ENCODE assay signal across 1 cellular context in the genomic region with DNA sequence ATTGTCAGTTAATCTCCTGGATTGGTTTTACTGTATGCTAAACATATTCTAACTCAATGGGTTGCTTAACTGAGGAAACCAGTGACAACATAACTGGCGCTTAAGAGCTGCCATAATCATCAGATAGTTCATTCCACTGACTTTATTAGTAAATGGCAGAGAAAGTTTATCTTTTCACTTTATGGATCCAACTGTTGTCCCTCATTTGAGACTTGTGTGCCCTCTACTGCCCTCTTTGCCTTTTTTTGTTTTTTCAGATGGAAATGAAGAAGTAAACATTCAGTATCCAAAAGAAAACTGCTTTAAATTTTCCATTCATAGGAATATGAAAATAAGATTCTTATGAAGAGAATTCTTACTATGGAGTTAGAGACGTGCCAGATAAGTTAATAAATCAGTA.
TF ChIP-seq lines count a peak whose summit lies in the region.

No MANE protein-coding gene starts in this region.

TF ChIP-seq in GM23338, 12 proteins besides CTCF, POLR2A, EP300 and RAD21 (continued from another document):
- TF ChIP-seq, protein P1, sequence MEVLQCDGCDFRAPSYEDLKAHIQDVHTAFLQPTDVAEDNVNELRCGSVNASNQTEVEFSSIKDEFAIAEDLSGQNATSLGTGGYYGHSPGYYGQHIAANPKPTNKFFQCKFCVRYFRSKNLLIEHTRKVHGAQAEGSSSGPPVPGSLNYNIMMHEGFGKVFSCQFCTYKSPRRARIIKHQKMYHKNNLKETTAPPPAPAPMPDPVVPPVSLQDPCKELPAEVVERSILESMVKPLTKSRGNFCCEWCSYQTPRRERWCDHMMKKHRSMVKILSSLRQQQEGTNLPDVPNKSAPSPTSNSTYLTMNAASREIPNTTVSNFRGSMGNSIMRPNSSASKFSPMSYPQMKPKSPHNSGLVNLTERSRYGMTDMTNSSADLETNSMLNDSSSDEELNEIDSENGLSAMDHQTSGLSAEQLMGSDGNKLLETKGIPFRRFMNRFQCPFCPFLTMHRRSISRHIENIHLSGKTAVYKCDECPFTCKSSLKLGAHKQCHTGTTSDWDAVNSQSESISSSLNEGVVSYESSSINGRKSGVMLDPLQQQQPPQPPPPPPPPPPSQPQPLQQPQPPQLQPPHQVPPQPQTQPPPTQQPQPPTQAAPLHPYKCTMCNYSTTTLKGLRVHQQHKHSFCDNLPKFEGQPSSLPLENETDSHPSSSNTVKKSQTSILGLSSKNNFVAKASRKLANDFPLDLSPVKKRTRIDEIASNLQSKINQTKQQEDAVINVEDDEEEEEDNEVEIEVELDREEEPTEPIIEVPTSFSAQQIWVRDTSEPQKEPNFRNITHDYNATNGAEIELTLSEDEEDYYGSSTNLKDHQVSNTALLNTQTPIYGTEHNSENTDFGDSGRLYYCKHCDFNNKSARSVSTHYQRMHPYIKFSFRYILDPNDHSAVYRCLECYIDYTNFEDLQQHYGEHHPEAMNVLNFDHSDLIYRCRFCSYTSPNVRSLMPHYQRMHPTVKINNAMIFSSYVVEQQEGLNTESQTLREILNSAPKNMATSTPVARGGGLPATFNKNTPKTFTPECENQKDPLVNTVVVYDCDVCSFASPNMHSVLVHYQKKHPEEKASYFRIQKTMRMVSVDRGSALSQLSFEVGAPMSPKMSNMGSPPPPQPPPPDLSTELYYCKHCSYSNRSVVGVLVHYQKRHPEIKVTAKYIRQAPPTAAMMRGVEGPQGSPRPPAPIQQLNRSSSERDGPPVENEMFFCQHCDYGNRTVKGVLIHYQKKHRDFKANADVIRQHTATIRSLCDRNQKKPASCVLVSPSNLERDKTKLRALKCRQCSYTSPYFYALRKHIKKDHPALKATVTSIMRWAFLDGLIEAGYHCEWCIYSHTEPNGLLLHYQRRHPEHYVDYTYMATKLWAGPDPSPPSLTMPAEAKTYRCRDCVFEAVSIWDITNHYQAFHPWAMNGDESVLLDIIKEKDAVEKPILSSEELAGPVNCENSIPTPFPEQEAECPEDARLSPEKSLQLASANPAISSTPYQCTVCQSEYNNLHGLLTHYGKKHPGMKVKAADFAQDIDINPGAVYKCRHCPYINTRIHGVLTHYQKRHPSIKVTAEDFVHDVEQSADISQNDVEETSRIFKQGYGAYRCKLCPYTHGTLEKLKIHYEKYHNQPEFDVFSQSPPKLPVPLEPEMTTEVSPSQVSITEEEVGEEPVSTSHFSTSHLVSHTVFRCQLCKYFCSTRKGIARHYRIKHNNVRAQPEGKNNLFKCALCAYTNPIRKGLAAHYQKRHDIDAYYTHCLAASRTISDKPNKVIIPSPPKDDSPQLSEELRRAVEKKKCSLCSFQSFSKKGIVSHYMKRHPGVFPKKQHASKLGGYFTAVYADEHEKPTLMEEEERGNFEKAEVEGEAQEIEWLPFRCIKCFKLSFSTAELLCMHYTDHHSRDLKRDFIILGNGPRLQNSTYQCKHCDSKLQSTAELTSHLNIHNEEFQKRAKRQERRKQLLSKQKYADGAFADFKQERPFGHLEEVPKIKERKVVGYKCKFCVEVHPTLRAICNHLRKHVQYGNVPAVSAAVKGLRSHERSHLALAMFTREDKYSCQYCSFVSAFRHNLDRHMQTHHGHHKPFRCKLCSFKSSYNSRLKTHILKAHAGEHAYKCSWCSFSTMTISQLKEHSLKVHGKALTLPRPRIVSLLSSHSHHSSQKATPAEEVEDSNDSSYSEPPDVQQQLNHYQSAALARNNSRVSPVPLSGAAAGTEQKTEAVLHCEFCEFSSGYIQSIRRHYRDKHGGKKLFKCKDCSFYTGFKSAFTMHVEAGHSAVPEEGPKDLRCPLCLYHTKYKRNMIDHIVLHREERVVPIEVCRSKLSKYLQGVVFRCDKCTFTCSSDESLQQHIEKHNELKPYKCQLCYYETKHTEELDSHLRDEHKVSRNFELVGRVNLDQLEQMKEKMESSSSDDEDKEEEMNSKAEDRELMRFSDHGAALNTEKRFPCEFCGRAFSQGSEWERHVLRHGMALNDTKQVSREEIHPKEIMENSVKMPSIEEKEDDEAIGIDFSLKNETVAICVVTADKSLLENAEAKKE (CRISPR knock-in tag; IDR thresholded peaks at IDR 0.05) = no peak
